8 cellular contexts compared by ENCODE assay signal in genomic region chr9:6681147-6681956, GRCh38. TPM values are rescaled to one million over a fixed set of nuclear protein-coding genes. Genes with fewer than 3 reads are reported as not detected.
DNase-seq lines count a peak whose midpoint lies in the region; ATAC-seq, FAIRE-seq and TF ChIP-seq lines count a peak whose summit lies in the region.

No MANE protein-coding gene starts in this region.

- CTCF ChIA-PET in A549 (lab: Yijun Ruan, JAX), result interaction anchor here (1.1 to 1.2 kb wide), 3 partner anchors 8 to 324 kb away, joined by 3 to 5 read pairs (median 3); no protein-coding TSS in a partner anchor

- H3K9me3 ChIP-seq in A549 (no peaks in the 10 kb centered on the region), breast epithelium (no peaks in the 10 kb centered on the region), small intestine (ENCODE audit: control insufficient read depth, low read depth) (no peaks in the 10 kb centered on the region)

- no peak for TF ChIP-seq RAD21 in A549 (conservative IDR thresholded peaks at IDR 0.05 in 1 of 2, IDR thresholded peaks at IDR 0.05 in 1 of 2)

- H3K4me2 ChIP-seq in A549, result peak overlapping the region; percentile 85

- TF ChIP-seq CTCF in A549 (IDR thresholded peaks at IDR 0.05), result no peak
- peak; percentile 9; the same call in 1 of the 2 replicates for TF ChIP-seq CTCF in VCaP (conservative IDR thresholded peaks at IDR 0.05)
- TF ChIP-seq CTCF in breast epithelium (IDR thresholded peaks at IDR 0.05), result no peak

- peak overlapping the region; percentile 94 to 99 for H3K27ac ChIP-seq in A549
- H3K27ac ChIP-seq in VCaP, result peak overlapping the region; percentile 99
- peak overlapping the region; percentile 96 to 97 for H3K27ac ChIP-seq in breast epithelium
- peak overlapping the region; percentile 99 to 100 for H3K27ac ChIP-seq in small intestine (ENCODE audit: low read depth in 1 of 2, low read length in 1 of 2)

- H3K36me3 ChIP-seq in breast epithelium (no peaks in the 10 kb centered on the region), small intestine (ENCODE audit: control insufficient read depth in 2 of 2, insufficient read depth in 2 of 2, low read length in 2 of 2) (no peaks in the 10 kb centered on the region)

- POLR2A ChIA-PET in A549 (lab: Yijun Ruan, JAX), result interaction anchor here (0.5 to 2.7 kb wide), 20 partner anchors 9 to 1960 kb away, joined by 3 to 35 read pairs (median 5); partner anchors contain the start of genes GLDC, KDM4C and UHRF2

- no peaks in the 10 kb centered on the region for H3K27me3 ChIP-seq in breast epithelium
- no peaks in the 10 kb centered on the region for H3K27me3 ChIP-seq in small intestine (ENCODE audit: control insufficient read depth in 2 of 2, insufficient read depth in 2 of 2, low read length in 2 of 2)

- peak; percentile 58 for TF ChIP-seq POLR2A in A549 (IDR thresholded peaks at IDR 0.05; ENCODE audit: low read length)
- peak; percentile 36 for TF ChIP-seq POLR2A in breast epithelium (IDR thresholded peaks at IDR 0.05)

- FAIRE-seq in A549 (lab: Jason Lieb, UNC) (no peak), small intestine (lab: Jason Lieb, UNC) (no peak)

- DNase-seq in A549 (ENCODE audit: low read depth in 1 of 2, low spot score in 1 of 2) (peak; percentile 99), NCI-H2171 (lab: John Stamatoyannopoulos, UW) (peak; percentile 75), breast epithelium (ENCODE audit: low spot score in 2 of 2) (peak; percentile 94 to 97), iPS-NIHi11 (ENCODE audit: low spot score) (peak; percentile 98), small intestine (peak; percentile 99)

- ATAC-seq in A549 (peak; percentile 96), GM18861 (IDR thresholded peaks at IDR 0.05; ENCODE audit: unreplicated experiment) (peak; percentile 56), HG03097 (IDR thresholded peaks at IDR 0.05; ENCODE audit: low FRiP score, unreplicated experiment) (peak; percentile 74)

- peak overlapping the region; percentile 71 for H3K4me3 ChIP-seq in A549
- H3K4me3 ChIP-seq in breast epithelium, result peak overlapping the region; percentile 63 to 90 (median 71)
- peak overlapping the region; percentile 59 to 69 for H3K4me3 ChIP-seq in small intestine (ENCODE audit: low read depth in 1 of 2, low read length in 2 of 2)

- TF ChIP-seq EP300 in A549 (IDR thresholded peaks at IDR 0.05), result no peak

- H3K4me1 ChIP-seq in A549, result peaks cover 9% of the 10 kb centered on the region
- H3K4me1 ChIP-seq in breast epithelium, result no peaks in the 10 kb centered on the region
- peaks cover 0 to 3% of the 10 kb centered on the region in 2 donors for H3K4me1 ChIP-seq in small intestine (ENCODE audit: control insufficient read depth in 2 of 2, insufficient read depth in 1 of 2, low read depth in 1 of 2, low read length in 1 of 2)

- WGBS in A549 (ENCODE audit: missing lambda C conversion rate), result under 1% methylated on average over 46 of the region's 72 CpGs
- 0% methylated on average over 54 to 72 of the region's 72 CpGs for WGBS in small intestine, 3 donors

- intact Hi-C loops in breast epithelium (cut with DNase I; ENCODE audit: low total_unique reads), result no loop called here

TF ChIP-seq in A549, 52 proteins besides CTCF, POLR2A, EP300 and RAD21 (continues in another document):
- TF ChIP-seq NPAS2 (CRISPR knock-in tag; IDR thresholded peaks at IDR 0.05; ENCODE audit: borderline replicate concordance) (peak; percentile 90), ZNF302 (CRISPR knock-in tag; IDR thresholded peaks at IDR 0.05) (no peak), BHLHE40 (IDR thresholded peaks at IDR 0.05; ENCODE audit: low read depth, low read length) (peak; percentile 92), KDM1A (IDR thresholded peaks at IDR 0.05; ENCODE audit: low read depth) (no peak), RCOR1 (IDR thresholded peaks at IDR 0.05; ENCODE audit: low read depth, low read length) (no peak), GATA3 (IDR thresholded peaks at IDR 0.05; ENCODE audit: borderline replicate concordance) (peak; percentile 77), FOSB (CRISPR knock-in tag; IDR thresholded peaks at IDR 0.05) (no peak), ATOH8 (CRISPR knock-in tag; IDR thresholded peaks at IDR 0.05; ENCODE audit: low read depth) (no peak; the same call in 1 of the 2 replicates), EHF (CRISPR knock-in tag; IDR thresholded peaks at IDR 0.05) (no peak), TP53 (CRISPR knock-in tag; IDR thresholded peaks at IDR 0.05) (no peak), HDAC2 (IDR thresholded peaks at IDR 0.05) (no peak), MAZ (IDR thresholded peaks at IDR 0.05; ENCODE audit: borderline replicate concordance, low read depth, low read length) (no peak), MAFK (IDR thresholded peaks at IDR 0.05; ENCODE audit: partially characterized antibody) (no peak), FOXS1 (CRISPR knock-in tag; IDR thresholded peaks at IDR 0.05) (no peak), POLR2AphosphoS2 (conservative IDR thresholded peaks at IDR 0.05; ENCODE audit: low read length) (no peak), ZFP36 (IDR thresholded peaks at IDR 0.05; ENCODE audit: borderline replicate concordance, partially characterized antibody) (no peak), PHF8 (IDR thresholded peaks at IDR 0.05; ENCODE audit: borderline replicate concordance, low read depth) (peak; percentile 71), CBX2 (IDR thresholded peaks at IDR 0.05; ENCODE audit: borderline replicate concordance, low read depth) (no peak)
- TF ChIP-seq, protein P1, sequence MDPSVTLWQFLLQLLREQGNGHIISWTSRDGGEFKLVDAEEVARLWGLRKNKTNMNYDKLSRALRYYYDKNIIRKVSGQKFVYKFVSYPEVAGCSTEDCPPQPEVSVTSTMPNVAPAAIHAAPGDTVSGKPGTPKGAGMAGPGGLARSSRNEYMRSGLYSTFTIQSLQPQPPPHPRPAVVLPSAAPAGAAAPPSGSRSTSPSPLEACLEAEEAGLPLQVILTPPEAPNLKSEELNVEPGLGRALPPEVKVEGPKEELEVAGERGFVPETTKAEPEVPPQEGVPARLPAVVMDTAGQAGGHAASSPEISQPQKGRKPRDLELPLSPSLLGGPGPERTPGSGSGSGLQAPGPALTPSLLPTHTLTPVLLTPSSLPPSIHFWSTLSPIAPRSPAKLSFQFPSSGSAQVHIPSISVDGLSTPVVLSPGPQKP (IDR thresholded peaks at IDR 0.05; ENCODE audit: low read depth, low read length), result no peak
- TF ChIP-seq, protein P2, sequence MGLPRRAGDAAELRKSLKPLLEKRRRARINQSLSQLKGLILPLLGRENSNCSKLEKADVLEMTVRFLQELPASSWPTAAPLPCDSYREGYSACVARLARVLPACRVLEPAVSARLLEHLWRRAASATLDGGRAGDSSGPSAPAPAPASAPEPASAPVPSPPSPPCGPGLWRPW (IDR thresholded peaks at IDR 0.05), result no peak
- TF ChIP-seq, protein P3, sequence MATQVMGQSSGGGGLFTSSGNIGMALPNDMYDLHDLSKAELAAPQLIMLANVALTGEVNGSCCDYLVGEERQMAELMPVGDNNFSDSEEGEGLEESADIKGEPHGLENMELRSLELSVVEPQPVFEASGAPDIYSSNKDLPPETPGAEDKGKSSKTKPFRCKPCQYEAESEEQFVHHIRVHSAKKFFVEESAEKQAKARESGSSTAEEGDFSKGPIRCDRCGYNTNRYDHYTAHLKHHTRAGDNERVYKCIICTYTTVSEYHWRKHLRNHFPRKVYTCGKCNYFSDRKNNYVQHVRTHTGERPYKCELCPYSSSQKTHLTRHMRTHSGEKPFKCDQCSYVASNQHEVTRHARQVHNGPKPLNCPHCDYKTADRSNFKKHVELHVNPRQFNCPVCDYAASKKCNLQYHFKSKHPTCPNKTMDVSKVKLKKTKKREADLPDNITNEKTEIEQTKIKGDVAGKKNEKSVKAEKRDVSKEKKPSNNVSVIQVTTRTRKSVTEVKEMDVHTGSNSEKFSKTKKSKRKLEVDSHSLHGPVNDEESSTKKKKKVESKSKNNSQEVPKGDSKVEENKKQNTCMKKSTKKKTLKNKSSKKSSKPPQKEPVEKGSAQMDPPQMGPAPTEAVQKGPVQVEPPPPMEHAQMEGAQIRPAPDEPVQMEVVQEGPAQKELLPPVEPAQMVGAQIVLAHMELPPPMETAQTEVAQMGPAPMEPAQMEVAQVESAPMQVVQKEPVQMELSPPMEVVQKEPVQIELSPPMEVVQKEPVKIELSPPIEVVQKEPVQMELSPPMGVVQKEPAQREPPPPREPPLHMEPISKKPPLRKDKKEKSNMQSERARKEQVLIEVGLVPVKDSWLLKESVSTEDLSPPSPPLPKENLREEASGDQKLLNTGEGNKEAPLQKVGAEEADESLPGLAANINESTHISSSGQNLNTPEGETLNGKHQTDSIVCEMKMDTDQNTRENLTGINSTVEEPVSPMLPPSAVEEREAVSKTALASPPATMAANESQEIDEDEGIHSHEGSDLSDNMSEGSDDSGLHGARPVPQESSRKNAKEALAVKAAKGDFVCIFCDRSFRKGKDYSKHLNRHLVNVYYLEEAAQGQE (IDR thresholded peaks at IDR 0.05), result peak; percentile 99

RNA-seq across cellular contexts. Expression of gene GLDC, which starts 35.8 kb away (rescaled TPM):
- polyA plus RNA-seq in A549 (2011; rRNA removed), result 18.8 and 20.6 TPM in 2 replicates
- 12.7 and 16.5 TPM in 2 replicates for polyA plus RNA-seq in A549 (2012; cell fraction: cytosol; rRNA removed)
- polyA plus RNA-seq in A549 (2012; cell fraction: nucleus; rRNA removed), result 34.8 and 47.9 TPM in 2 replicates
- polyA plus RNA-seq in A549 (2017; fragmentation: RNase III; extraction: RNeasy Plus Mini Kit Qiagen cat#74134 plus additional on column Dnase treatment), result 16.7 to 18.9 TPM (median 17.4 TPM) in 3 replicates
- polyA minus RNA-seq in A549 (2011; rRNA and poly(A)+ RNA removed), result 20.5 and 26.9 TPM in 2 replicates
- total RNA-seq in breast epithelium, result 1 to 10 TPM in 1 of 3 donors, under 1 TPM in 2; 0.16 to 2.6 (median 0.66) TPM
- polyA plus RNA-seq in small intestine, result under 1 TPM in 2 of 3 donors, not detected in 1; 0.63 to 0.81 TPM

Comparison
In these comparisons a context has a peak if more than half of its experiments do, and no peak if none do; other contexts are left out.
1. Peak in every context shown above with its lines: DNase-seq, ATAC-seq, H3K4me3 ChIP-seq and H3K27ac ChIP-seq.
2. RNA of gene GLDC, which starts 35.8 kb away (polyA plus RNA-seq): 12.7 to 47.9 TPM in A549; 0.63 to 0.81 TPM in small intestine; every median in the first group is over 4 times any median in the second.